Comparison of ENCODE assay signal across 1 cellular context in the genomic region with DNA sequence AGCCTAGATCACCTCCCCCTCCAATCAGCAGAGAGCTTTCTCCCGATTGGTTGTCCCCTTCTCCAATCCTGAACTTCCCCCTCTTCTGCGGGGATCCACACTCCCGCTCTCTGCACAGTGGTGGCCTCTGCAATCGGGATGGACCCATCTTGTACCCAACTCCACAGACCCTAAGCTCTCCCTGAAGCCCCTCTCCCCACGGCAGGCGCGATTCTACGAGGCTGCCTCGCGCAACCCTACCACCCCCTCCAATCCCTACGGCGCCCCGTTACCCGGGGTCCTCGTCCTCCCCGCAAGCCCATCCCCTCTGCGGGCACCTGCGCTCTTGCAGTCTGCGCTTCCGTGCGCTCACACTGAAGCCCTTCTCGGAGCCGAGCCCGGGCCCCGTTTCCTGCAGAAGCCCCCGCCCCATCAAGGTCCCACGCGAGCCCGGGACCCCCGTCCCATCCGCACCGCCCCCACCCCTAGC.
TF ChIP-seq lines count a peak whose summit lies in the region.

No MANE protein-coding gene starts in this region.

TF ChIP-seq in Ishikawa, 13 proteins besides CTCF, POLR2A, EP300 and RAD21 (continued from another document):
- TF ChIP-seq, protein P1, sequence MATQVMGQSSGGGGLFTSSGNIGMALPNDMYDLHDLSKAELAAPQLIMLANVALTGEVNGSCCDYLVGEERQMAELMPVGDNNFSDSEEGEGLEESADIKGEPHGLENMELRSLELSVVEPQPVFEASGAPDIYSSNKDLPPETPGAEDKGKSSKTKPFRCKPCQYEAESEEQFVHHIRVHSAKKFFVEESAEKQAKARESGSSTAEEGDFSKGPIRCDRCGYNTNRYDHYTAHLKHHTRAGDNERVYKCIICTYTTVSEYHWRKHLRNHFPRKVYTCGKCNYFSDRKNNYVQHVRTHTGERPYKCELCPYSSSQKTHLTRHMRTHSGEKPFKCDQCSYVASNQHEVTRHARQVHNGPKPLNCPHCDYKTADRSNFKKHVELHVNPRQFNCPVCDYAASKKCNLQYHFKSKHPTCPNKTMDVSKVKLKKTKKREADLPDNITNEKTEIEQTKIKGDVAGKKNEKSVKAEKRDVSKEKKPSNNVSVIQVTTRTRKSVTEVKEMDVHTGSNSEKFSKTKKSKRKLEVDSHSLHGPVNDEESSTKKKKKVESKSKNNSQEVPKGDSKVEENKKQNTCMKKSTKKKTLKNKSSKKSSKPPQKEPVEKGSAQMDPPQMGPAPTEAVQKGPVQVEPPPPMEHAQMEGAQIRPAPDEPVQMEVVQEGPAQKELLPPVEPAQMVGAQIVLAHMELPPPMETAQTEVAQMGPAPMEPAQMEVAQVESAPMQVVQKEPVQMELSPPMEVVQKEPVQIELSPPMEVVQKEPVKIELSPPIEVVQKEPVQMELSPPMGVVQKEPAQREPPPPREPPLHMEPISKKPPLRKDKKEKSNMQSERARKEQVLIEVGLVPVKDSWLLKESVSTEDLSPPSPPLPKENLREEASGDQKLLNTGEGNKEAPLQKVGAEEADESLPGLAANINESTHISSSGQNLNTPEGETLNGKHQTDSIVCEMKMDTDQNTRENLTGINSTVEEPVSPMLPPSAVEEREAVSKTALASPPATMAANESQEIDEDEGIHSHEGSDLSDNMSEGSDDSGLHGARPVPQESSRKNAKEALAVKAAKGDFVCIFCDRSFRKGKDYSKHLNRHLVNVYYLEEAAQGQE (IDR thresholded peaks at IDR 0.05; ENCODE audit: low read depth), result no peak
- TF ChIP-seq CREB1 (IDR thresholded peaks at IDR 0.05; ENCODE audit: low read depth) (no peak), TCF12 (IDR thresholded peaks at IDR 0.05; ENCODE audit: low read depth) (no peak), ZBTB7A (IDR thresholded peaks at IDR 0.05; ENCODE audit: low read depth) (peak; percentile 98), EGR1 (IDR thresholded peaks at IDR 0.05) (no peak), NFIC (IDR thresholded peaks at IDR 0.05) (no peak), TAF1 (IDR thresholded peaks at IDR 0.05; ENCODE audit: low read depth) (peak; percentile 34; the same call in 1 of the 2 replicates), CEBPB (IDR thresholded peaks at IDR 0.05) (no peak)
- TF ChIP-seq, protein P2, sequence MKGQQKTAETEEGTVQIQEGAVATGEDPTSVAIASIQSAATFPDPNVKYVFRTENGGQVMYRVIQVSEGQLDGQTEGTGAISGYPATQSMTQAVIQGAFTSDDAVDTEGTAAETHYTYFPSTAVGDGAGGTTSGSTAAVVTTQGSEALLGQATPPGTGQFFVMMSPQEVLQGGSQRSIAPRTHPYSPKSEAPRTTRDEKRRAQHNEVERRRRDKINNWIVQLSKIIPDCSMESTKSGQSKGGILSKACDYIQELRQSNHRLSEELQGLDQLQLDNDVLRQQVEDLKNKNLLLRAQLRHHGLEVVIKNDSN (IDR thresholded peaks at IDR 0.05), result no peak
TF ChIP-seq in Ishikawa: peak in this region for 2.
